ENCODE assay signal across 1 cellular context in the genomic region with DNA sequence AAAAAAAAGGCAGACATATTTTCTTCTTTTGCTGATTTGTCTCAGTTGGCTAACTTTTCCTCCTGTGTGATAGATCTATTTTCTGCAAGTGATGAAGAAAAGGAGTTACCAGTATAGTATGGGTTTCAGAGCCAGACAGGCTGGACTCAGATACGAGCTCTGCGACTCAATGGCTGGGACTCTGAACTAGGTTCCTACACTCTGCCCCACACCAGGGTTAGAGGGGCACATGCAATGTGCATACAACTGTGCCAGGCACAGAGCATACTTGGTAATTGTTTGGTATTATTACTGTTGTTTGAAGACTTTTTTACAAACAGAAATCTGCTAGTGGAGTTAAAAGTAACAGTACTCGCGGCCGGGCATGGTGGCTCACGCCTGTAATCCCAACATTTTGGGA.
TF ChIP-seq lines count a peak whose summit lies in the region.

No MANE protein-coding gene starts in this region.

TF ChIP-seq in HepG2, 621 proteins besides CTCF, POLR2A, EP300 and RAD21:
- peak; percentile 55 for TF ChIP-seq RBM22 (optimal IDR thresholded peaks at IDR 0.05; ENCODE audit: low read length)
- TF ChIP-seq HDAC1 (CRISPR knock-in tag; IDR thresholded peaks at IDR 0.05): no peak
- TF ChIP-seq ZNF619 (CRISPR knock-in tag; IDR thresholded peaks at IDR 0.05): 0 out of 2 replicates have a peak, but pooled peaks have one; percentile 34
